In the genomic region with DNA sequence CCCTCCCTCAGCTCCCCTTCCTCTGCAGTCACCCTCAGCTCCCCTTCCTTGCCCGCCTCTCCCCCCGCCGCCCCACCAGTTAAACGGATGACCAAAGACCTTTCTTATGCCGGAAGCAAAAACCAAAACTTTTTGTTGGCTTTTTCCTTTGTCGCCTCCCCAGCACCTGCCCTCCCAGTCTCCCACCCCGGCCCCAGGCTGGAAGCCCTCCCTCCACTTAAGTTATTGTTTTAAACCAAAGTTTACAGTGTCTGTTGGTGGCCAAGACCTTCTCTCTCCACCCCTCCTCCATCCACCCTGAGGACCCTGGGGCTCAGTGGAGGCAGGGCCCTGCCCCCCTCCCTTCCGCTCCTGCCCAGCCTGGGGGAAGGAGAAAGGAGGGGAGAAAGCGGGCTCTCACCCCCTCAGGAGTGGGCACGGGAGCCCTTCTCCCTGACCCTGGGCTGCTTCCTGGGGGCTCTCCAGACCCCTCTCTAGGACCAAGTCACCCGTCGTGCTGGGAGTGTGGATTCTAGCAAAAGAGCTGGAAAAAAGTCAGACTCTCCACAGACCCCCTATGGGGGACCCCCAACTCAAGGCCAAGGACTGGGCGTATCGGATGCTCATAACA, we compare ENCODE assay signal across 2 cellular contexts.
TF ChIP-seq lines count a peak whose summit lies in the region.

No MANE protein-coding gene starts in this region.

TF ChIP-seq in GM23338, 12 proteins besides CTCF, POLR2A, EP300 and RAD21 (continues in another document):
- TF ChIP-seq EZH2phosphoT487 (IDR thresholded peaks at IDR 0.05; ENCODE audit: unreplicated experiment) (no peak), CREB1 (CRISPR knock-in tag; IDR thresholded peaks at IDR 0.05; ENCODE audit: low read depth) (no peak), NANOG (IDR thresholded peaks at IDR 0.05; ENCODE audit: borderline replicate concordance) (no peak), JUNB (IDR thresholded peaks at IDR 0.05; ENCODE audit: unreplicated experiment) (no peak), ZNF331 (CRISPR knock-in tag; IDR thresholded peaks at IDR 0.05; ENCODE audit: low read depth) (no peak), POLR2AphosphoS5 (IDR thresholded peaks at IDR 0.05; ENCODE audit: low read depth) (no peak), REST (IDR thresholded peaks at IDR 0.05; ENCODE audit: unreplicated experiment) (no peak)
- TF ChIP-seq, protein P1, sequence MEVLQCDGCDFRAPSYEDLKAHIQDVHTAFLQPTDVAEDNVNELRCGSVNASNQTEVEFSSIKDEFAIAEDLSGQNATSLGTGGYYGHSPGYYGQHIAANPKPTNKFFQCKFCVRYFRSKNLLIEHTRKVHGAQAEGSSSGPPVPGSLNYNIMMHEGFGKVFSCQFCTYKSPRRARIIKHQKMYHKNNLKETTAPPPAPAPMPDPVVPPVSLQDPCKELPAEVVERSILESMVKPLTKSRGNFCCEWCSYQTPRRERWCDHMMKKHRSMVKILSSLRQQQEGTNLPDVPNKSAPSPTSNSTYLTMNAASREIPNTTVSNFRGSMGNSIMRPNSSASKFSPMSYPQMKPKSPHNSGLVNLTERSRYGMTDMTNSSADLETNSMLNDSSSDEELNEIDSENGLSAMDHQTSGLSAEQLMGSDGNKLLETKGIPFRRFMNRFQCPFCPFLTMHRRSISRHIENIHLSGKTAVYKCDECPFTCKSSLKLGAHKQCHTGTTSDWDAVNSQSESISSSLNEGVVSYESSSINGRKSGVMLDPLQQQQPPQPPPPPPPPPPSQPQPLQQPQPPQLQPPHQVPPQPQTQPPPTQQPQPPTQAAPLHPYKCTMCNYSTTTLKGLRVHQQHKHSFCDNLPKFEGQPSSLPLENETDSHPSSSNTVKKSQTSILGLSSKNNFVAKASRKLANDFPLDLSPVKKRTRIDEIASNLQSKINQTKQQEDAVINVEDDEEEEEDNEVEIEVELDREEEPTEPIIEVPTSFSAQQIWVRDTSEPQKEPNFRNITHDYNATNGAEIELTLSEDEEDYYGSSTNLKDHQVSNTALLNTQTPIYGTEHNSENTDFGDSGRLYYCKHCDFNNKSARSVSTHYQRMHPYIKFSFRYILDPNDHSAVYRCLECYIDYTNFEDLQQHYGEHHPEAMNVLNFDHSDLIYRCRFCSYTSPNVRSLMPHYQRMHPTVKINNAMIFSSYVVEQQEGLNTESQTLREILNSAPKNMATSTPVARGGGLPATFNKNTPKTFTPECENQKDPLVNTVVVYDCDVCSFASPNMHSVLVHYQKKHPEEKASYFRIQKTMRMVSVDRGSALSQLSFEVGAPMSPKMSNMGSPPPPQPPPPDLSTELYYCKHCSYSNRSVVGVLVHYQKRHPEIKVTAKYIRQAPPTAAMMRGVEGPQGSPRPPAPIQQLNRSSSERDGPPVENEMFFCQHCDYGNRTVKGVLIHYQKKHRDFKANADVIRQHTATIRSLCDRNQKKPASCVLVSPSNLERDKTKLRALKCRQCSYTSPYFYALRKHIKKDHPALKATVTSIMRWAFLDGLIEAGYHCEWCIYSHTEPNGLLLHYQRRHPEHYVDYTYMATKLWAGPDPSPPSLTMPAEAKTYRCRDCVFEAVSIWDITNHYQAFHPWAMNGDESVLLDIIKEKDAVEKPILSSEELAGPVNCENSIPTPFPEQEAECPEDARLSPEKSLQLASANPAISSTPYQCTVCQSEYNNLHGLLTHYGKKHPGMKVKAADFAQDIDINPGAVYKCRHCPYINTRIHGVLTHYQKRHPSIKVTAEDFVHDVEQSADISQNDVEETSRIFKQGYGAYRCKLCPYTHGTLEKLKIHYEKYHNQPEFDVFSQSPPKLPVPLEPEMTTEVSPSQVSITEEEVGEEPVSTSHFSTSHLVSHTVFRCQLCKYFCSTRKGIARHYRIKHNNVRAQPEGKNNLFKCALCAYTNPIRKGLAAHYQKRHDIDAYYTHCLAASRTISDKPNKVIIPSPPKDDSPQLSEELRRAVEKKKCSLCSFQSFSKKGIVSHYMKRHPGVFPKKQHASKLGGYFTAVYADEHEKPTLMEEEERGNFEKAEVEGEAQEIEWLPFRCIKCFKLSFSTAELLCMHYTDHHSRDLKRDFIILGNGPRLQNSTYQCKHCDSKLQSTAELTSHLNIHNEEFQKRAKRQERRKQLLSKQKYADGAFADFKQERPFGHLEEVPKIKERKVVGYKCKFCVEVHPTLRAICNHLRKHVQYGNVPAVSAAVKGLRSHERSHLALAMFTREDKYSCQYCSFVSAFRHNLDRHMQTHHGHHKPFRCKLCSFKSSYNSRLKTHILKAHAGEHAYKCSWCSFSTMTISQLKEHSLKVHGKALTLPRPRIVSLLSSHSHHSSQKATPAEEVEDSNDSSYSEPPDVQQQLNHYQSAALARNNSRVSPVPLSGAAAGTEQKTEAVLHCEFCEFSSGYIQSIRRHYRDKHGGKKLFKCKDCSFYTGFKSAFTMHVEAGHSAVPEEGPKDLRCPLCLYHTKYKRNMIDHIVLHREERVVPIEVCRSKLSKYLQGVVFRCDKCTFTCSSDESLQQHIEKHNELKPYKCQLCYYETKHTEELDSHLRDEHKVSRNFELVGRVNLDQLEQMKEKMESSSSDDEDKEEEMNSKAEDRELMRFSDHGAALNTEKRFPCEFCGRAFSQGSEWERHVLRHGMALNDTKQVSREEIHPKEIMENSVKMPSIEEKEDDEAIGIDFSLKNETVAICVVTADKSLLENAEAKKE (CRISPR knock-in tag; IDR thresholded peaks at IDR 0.05) = no peak
- TF ChIP-seq, protein P2, sequence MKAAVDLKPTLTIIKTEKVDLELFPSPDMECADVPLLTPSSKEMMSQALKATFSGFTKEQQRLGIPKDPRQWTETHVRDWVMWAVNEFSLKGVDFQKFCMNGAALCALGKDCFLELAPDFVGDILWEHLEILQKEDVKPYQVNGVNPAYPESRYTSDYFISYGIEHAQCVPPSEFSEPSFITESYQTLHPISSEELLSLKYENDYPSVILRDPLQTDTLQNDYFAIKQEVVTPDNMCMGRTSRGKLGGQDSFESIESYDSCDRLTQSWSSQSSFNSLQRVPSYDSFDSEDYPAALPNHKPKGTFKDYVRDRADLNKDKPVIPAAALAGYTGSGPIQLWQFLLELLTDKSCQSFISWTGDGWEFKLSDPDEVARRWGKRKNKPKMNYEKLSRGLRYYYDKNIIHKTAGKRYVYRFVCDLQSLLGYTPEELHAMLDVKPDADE (IDR thresholded peaks at IDR 0.05) = no peak

TF ChIP-seq in H1, 55 proteins besides CTCF, POLR2A, EP300 and RAD21:
- no peak for TF ChIP-seq TEAD4 (IDR thresholded peaks at IDR 0.05; ENCODE audit: low read depth, low read length)
- no peak for TF ChIP-seq NRF1 (IDR thresholded peaks at IDR 0.05; ENCODE audit: low read depth, low read length)
- TF ChIP-seq TBP (IDR thresholded peaks at IDR 0.05; ENCODE audit: low read depth, low read length) = no peak
- TF ChIP-seq SIRT6 (IDR thresholded peaks at IDR 0.05; ENCODE audit: low read length) = no peak
- TF ChIP-seq SAP30 (IDR thresholded peaks at IDR 0.05; ENCODE audit: insufficient read depth, insufficient replicate concordance, low read length) = no peak
- no peak for TF ChIP-seq FOSL1 (IDR thresholded peaks at IDR 0.05; ENCODE audit: insufficient read depth, low read depth, low read length)
- TF ChIP-seq POLR2AphosphoS5 (IDR thresholded peaks at IDR 0.05; ENCODE audit: low read depth, low read length) = no peak
- TF ChIP-seq RFX5 (IDR thresholded peaks at IDR 0.05; ENCODE audit: borderline replicate concordance, low read depth, low read length) = no peak
- no peak for TF ChIP-seq SRF (IDR thresholded peaks at IDR 0.05; ENCODE audit: low read depth, low read length)
- TF ChIP-seq ATF2 (IDR thresholded peaks at IDR 0.05; ENCODE audit: low read length) = no peak
- no peak for TF ChIP-seq TAF7 (optimal IDR thresholded peaks at IDR 0.05; ENCODE audit: borderline replicate concordance, low read depth, low read length)
- TF ChIP-seq MAFK (IDR thresholded peaks at IDR 0.05; ENCODE audit: low read depth, low read length) = no peak
- no peak for TF ChIP-seq BCL11A (IDR thresholded peaks at IDR 0.05; ENCODE audit: low read depth in 2 of 2, low read length in 2 of 2)
- TF ChIP-seq, protein P3, sequence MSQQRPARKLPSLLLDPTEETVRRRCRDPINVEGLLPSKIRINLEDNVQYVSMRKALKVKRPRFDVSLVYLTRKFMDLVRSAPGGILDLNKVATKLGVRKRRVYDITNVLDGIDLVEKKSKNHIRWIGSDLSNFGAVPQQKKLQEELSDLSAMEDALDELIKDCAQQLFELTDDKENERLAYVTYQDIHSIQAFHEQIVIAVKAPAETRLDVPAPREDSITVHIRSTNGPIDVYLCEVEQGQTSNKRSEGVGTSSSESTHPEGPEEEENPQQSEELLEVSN (IDR thresholded peaks at IDR 0.05) = no peak
- TF ChIP-seq PHF8 (conservative IDR thresholded peaks at IDR 0.05; ENCODE audit: low read depth, low read length) = no peak
- no peak for TF ChIP-seq HDAC6 (IDR thresholded peaks at IDR 0.05; ENCODE audit: low read depth, low read length)
TF ChIP-seq in H1: peak in this region for 0.
